Comparison of ENCODE assay signal across 24 cellular contexts in the genomic region with DNA sequence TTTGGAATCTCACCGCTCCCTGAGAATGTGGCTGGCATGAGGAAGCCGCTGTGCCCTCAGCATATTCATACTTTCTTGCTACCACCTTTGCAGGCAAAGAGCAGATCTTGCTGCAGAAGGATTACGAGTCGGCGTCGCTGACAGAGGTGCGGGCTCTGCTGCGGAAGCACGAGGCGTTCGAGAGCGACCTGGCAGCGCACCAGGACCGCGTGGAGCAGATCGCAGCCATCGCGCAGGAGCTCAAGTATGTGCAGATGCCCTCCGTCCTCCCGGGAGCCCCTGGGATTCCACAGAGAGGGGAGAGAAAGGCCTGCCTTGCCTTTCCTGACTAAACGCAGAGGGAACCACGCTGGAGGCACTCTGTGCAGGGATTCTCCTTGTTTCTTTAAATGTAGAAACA. TPM values are rescaled to one million over a fixed set of nuclear protein-coding genes. Genes with fewer than 3 reads are reported as not detected.
"Had no signal": no experiment of that assay in that cellular context is flagged by ENCODE, and none has a peak within 500 bp of the region (broad histone marks: within the 10 kb centered on the region; RNA-seq: fewer than 3 reads in every experiment).

No MANE protein-coding gene starts in this region.

- H3K9ac ChIP-seq: neural progenitor cell had no signal

- H3K27me3 ChIP-seq: neural progenitor cell, ovary, right lobe of liver, tibial nerve, uterus had no signal

- H2AFZ ChIP-seq: neural progenitor cell had no signal

- H3K4me1 ChIP-seq: lower lobe of right lung, neural progenitor cell, right lobe of liver, tibial nerve, uterus had no signal

- H3K4me3 ChIP-seq: lower lobe of right lung, neural progenitor cell, ovary, right lobe of liver, smooth muscle cell, tibial nerve, uterus had no signal

- H3K36me3 ChIP-seq: lower lobe of right lung, neural progenitor cell, ovary, right lobe of liver, tibial nerve, uterus had no signal

- H3K9me3 ChIP-seq: lower lobe of right lung, ovary, right lobe of liver, tibial nerve, uterus had no signal

- DNase-seq: head of caudate nucleus; hypothalamus; immature natural killer cell; kidney; lower lobe of right lung; mammary epithelial cell; mesendoderm; naive B cell; natural killer cell; nephron progenitor cell; ovary; retina; right lobe of liver; stimulated activated CD4-positive, alpha-beta T cell treated with anti-CD3 and anti-CD28 coated beads, Interleukin-1b, Interleukin-23, amount 100 ng/mL, for 48 hours; stimulated activated CD4-positive, alpha-beta T cell treated with anti-CD3 and anti-CD28 coated beads, Interleukin-2, amount 100 ng/mL, for 48 hours; stimulated activated CD4-positive, alpha-beta T cell treated with anti-CD3 and anti-CD28 coated beads, Interleukin-4, amount 100 ng/mL, for 4 hours; stimulated activated CD8-positive, alpha-beta memory T cell treated with anti-CD3 and anti-CD28 coated beads, Interleukin-4, amount 100 ng/mL, for 48 hours; stimulated activated naive CD4-positive, alpha-beta T cell treated with Interleukin-2 at 50 U/mL for 16 hours; stimulated activated naive CD8-positive, alpha-beta T cell treated with anti-CD3 and anti-CD28 coated beads, Interleukin-15, amount 100 ng/mL, for 72 hours; substantia nigra; uterus had no signal

- H3K4me2 ChIP-seq: neural progenitor cell, smooth muscle cell had no signal

- H3K27ac ChIP-seq: lower lobe of right lung, neural progenitor cell, ovary, right lobe of liver, tibial nerve, uterus had no signal

RNA-seq across cellular contexts. Expression of a gene that starts 58.2 kb away (rescaled TPM):
- total RNA-seq: natural killer cell, smooth muscle cell had no signal
- polyA plus RNA-seq: immature natural killer cell, mammary epithelial cell, smooth muscle cell had no signal
